In the genomic region with DNA sequence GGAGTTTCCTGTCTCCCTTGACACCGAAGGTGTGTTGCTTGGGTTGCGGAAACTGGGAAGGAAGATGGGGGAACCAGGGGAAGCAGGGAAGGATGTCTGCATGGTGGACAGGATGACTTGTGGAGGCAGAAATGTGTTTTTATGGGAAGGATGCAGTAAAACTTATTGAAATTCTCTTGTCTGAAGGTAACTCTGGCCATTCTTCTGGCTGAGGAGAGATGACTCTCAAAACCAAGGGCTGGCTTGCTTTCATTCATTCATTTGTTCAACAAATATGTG, we compare ENCODE assay signal across 8 cellular contexts. TPM values are rescaled to one million over a fixed set of nuclear protein-coding genes. Genes with fewer than 3 reads are reported as not detected.
DNase-seq lines count a peak whose midpoint lies in the region; ATAC-seq and TF ChIP-seq lines count a peak whose summit lies in the region.

No MANE protein-coding gene starts in this region.

- H3K4me3 ChIP-seq in right cardiac atrium (ENCODE audit: low read length) (peak overlapping the region; percentile 53), dorsolateral prefrontal cortex (peak overlapping the region in 56 of 59 donors; percentile 57 to 100 (median 97)), muscle layer of duodenum (ENCODE audit: low read depth in 1 of 2, low read length in 2 of 2) (peak overlapping the region; percentile 67 to 87), uterus (peak overlapping the region; percentile 81 to 99)

- H3K27me3 ChIP-seq in right cardiac atrium (ENCODE audit: control insufficient read depth, insufficient read depth) (no peaks in the 10 kb centered on the region), dorsolateral prefrontal cortex (no peaks in the 10 kb centered on the region), muscle layer of duodenum (ENCODE audit: low read depth, low read length) (no peaks in the 10 kb centered on the region), uterus (no peaks in the 10 kb centered on the region)

- no peak for DNase-seq in right cardiac atrium
- DNase-seq in cardiac septum (ENCODE audit: low spot score): no peak
- no peak for DNase-seq in dorsolateral prefrontal cortex
- no peak for DNase-seq in uterus
- no peak for DNase-seq in NCI-H1092 (lab: John Stamatoyannopoulos, UW)
- DNase-seq in left colon: no peak
- DNase-seq in SHP77 treated with DMSO at 0.1 percent for 48 hours (lab: John Stamatoyannopoulos, UW): no peak

- no peak for TF ChIP-seq POLR2A in uterus (IDR thresholded peaks at IDR 0.05)

- no peak for TF ChIP-seq CTCF in dorsolateral prefrontal cortex (IDR thresholded peaks at IDR 0.05 in 54 of 56, conservative IDR thresholded peaks at IDR 0.05 in 2 of 56; ENCODE audit: low read depth in 1 of 56, partially characterized antibody in 56 of 56)
- TF ChIP-seq CTCF in uterus (IDR thresholded peaks at IDR 0.05): no peak

- H3K36me3 ChIP-seq in muscle layer of duodenum (ENCODE audit: control insufficient read depth in 1 of 2, insufficient read depth in 2 of 2, low read length in 2 of 2): no peaks in the 10 kb centered on the region
- no peaks in the 10 kb centered on the region for H3K36me3 ChIP-seq in uterus

- H3K4me1 ChIP-seq in right cardiac atrium (ENCODE audit: control insufficient read depth, insufficient read depth, low read length) (peaks cover 18% of the 10 kb centered on the region), muscle layer of duodenum (ENCODE audit: control insufficient read depth in 1 of 2, insufficient read depth in 2 of 2, low read length in 2 of 2) (peaks cover 1 to 32% of the 10 kb centered on the region in 2 donors), uterus (peaks cover 7 to 9% of the 10 kb centered on the region in 2 donors)

- WGBS in right cardiac atrium: 72% methylated on average over 2 of the region's 2 CpGs

- no peaks in the 10 kb centered on the region for H3K9me3 ChIP-seq in right cardiac atrium (ENCODE audit: control insufficient read depth, low read length)
- no peaks in the 10 kb centered on the region for H3K9me3 ChIP-seq in muscle layer of duodenum (ENCODE audit: control insufficient read depth in 1 of 2, low read length in 2 of 2)
- H3K9me3 ChIP-seq in uterus: no peaks in the 10 kb centered on the region

- intact Hi-C loops in right cardiac atrium (cut with DNase I) (loop anchor here in 1 of 4 donors (5.0 kb wide), 1 partner anchor 47 kb away; no protein-coding TSS in a partner anchor), cardiac septum (cut with DNase I) (no loop called here), dorsolateral prefrontal cortex (cut with DNase I) (no loop called here), uterus (cut with DNase I; ENCODE audit: low total_unique reads) (no loop called here), left colon (cut with DNase I, micrococcal nuclease) (no loop called here)

- ATAC-seq in right cardiac atrium (no peak), left colon (no peak)

- peak overlapping the region; percentile 94 for H3K27ac ChIP-seq in right cardiac atrium (ENCODE audit: low read length)
- H3K27ac ChIP-seq in dorsolateral prefrontal cortex: peak overlapping the region in 22 of 59 donors; percentile 48 to 98 (median 96)
- peak overlapping the region; percentile 73 for H3K27ac ChIP-seq in muscle layer of duodenum (ENCODE audit: low read length)
- H3K27ac ChIP-seq in uterus: peak overlapping the region; percentile 81 to 94

RNA-seq across cellular contexts. Expression of a gene that starts 1.5 kb away (rescaled TPM):
- total RNA-seq in right cardiac atrium (10 to 100 TPM; 24.8 to 27.6 (median 25.8) TPM), cardiac septum (25.5 TPM), dorsolateral prefrontal cortex (10 to 100 TPM in 99 of 120 experiments, 1 to 10 TPM in 21; 8.3 to 22.0 (median 11.9) TPM), uterus (10 to 100 TPM in 1 of 4 donors, 1 to 10 TPM in 2, under 1 TPM in 1; 0.29 to 25.9 (median 6.7) TPM), left colon (1 to 10 TPM; 1.8 to 2.4 TPM)
- 42.1 TPM for polyA plus RNA-seq in right cardiac atrium

RNA-seq across cellular contexts. Expression of a gene that starts 2.0 kb away (rescaled TPM):
- total RNA-seq in right cardiac atrium: 10 to 100 TPM; 32.8 to 40.0 (median 36.8) TPM
- polyA plus RNA-seq in right cardiac atrium: 33.7 TPM
- total RNA-seq in cardiac septum: 46.7 TPM
- 100 to 1,000 TPM in 3 of 120 experiments, 10 to 100 TPM in 117; 53.4 to 109 (median 81.4) TPM for total RNA-seq in dorsolateral prefrontal cortex
- total RNA-seq in uterus: 10 to 100 TPM; 44.6 to 87.7 (median 73.7) TPM
- 10 to 100 TPM; 38.9 to 42.3 TPM for total RNA-seq in left colon

RNA-seq across cellular contexts. Expression of a gene that starts 54.3 kb away (rescaled TPM):
- total RNA-seq in right cardiac atrium: 10 to 100 TPM; 18.9 to 28.6 (median 23.8) TPM
- 23.4 TPM for polyA plus RNA-seq in right cardiac atrium
- 25.5 TPM for total RNA-seq in cardiac septum
- 10 to 100 TPM; 22.2 to 46.8 (median 31.1) TPM for total RNA-seq in dorsolateral prefrontal cortex
- total RNA-seq in uterus: 10 to 100 TPM in 2 of 4 donors, 1 to 10 TPM in 2; 1.8 to 31.8 (median 19.0) TPM
- 10 to 100 TPM; 29.1 to 31.5 TPM for total RNA-seq in left colon

RNA-seq across cellular contexts. Expression of a gene that starts 54.4 kb away (rescaled TPM):
- total RNA-seq in right cardiac atrium (10 to 100 TPM; 19.8 to 22.1 (median 21.1) TPM), cardiac septum (15.8 TPM), dorsolateral prefrontal cortex (10 to 100 TPM; 23.5 to 46.9 (median 33.8) TPM), uterus (100 to 1,000 TPM in 1 of 4 donors, 10 to 100 TPM in 3; 26.7 to 349 (median 48.3) TPM), left colon (10 to 100 TPM; 21.7 to 22.6 TPM)
- 35.2 TPM for polyA plus RNA-seq in right cardiac atrium
